In genomic region chr15:101135532-101136166, GRCh38 we compare ENCODE assay signal across 10 cellular contexts.
DNase-seq lines count a peak whose midpoint lies in the region; ATAC-seq and TF ChIP-seq lines count a peak whose summit lies in the region.
"Had no signal": no experiment of that assay in that cellular context is flagged by ENCODE, and none has a peak within 500 bp of the region (broad histone marks: within the 10 kb centered on the region; RNA-seq: fewer than 3 reads in every experiment).

No MANE protein-coding gene starts in this region.

- H3K27ac ChIP-seq in tibial nerve, result no peak overlapping the region
- H3K27ac ChIP-seq: WERI-Rb-1 had no signal

- ATAC-seq in GM18858 (IDR thresholded peaks at IDR 0.05; ENCODE audit: unreplicated experiment), result peak; percentile 71
- peak; percentile 69 for ATAC-seq in GM21529 (IDR thresholded peaks at IDR 0.05; ENCODE audit: unreplicated experiment)
- ATAC-seq in HG03469 (IDR thresholded peaks at IDR 0.05; ENCODE audit: unreplicated experiment), result peak; percentile 42
- peak; percentile 70 to 87 for ATAC-seq in naive B cell (ENCODE audit: low read depth in 2 of 2)

- peaks cover 0 to 6% (median 0%) of the 10 kb centered on the region in 4 donors for H3K9me3 ChIP-seq in tibial nerve

- TF ChIP-seq POLR2A in tibial nerve (IDR thresholded peaks at IDR 0.05), result no peak

- H3K4me1 ChIP-seq in tibial nerve, result no peaks in the 10 kb centered on the region

- H3K4me3 Mint-ChIP-seq in naive B cell (peak overlapping the region in 7 of 8 donors; percentile 48 to 80 (median 77)), osteocyte (ENCODE audit: unreplicated experiment) (no peak overlapping the region)

- WGBS in tibial nerve, 2 donors, result 77 to 88% methylated on average over 14 of the region's 14 CpGs

- peaks cover 0 to 6% (median 5%) of the 10 kb centered on the region in 7 donors for H3K9me3 Mint-ChIP-seq in naive B cell
- no peaks in the 10 kb centered on the region for H3K9me3 Mint-ChIP-seq in osteocyte (ENCODE audit: unreplicated experiment)

- no peaks in the 10 kb centered on the region for H3K27me3 ChIP-seq in tibial nerve

- H3K4me3 ChIP-seq in tibial nerve, result no peak overlapping the region

- no peaks in the 10 kb centered on the region for H3K36me3 Mint-ChIP-seq in naive B cell
- no peaks in the 10 kb centered on the region for H3K36me3 Mint-ChIP-seq in osteocyte (ENCODE audit: unreplicated experiment)

- TF ChIP-seq CTCF in tibial nerve (IDR thresholded peaks at IDR 0.05) (no peak), osteocyte (IDR thresholded peaks at IDR 0.05) (no peak)

- peak; percentile 41 for DNase-seq in naive B cell
- no peak for DNase-seq in tibial nerve (ENCODE audit: low spot score in 2 of 2)
- DNase-seq in NCI-H524 (lab: John Stamatoyannopoulos, UW), result no peak
- DNase-seq in osteocyte (ENCODE audit: extremely low spot score, unreplicated experiment), result no peak
- no peak for DNase-seq in stimulated activated naive CD4-positive, alpha-beta T cell (lab: John Stamatoyannopoulos, UW)
- DNase-seq: small intestine, WERI-Rb-1 had no signal

- no peak for TF ChIP-seq EP300 in tibial nerve (IDR thresholded peaks at IDR 0.05)

- peak overlapping the region; percentile 42 to 89 (median 65) for H3K27ac Mint-ChIP-seq in naive B cell
- H3K27ac Mint-ChIP-seq in osteocyte (ENCODE audit: unreplicated experiment), result no peak overlapping the region

- H3K4me1 Mint-ChIP-seq in naive B cell, result peaks cover 45 to 70% (median 60%) of the 10 kb centered on the region in 3 donors
- H3K4me1 Mint-ChIP-seq in osteocyte (ENCODE audit: unreplicated experiment), result peaks cover 25% of the 10 kb centered on the region

- no peaks in the 10 kb centered on the region for H3K27me3 Mint-ChIP-seq in naive B cell
- no peaks in the 10 kb centered on the region for H3K27me3 Mint-ChIP-seq in osteocyte (ENCODE audit: unreplicated experiment)

- H3K36me3 ChIP-seq in tibial nerve, result no peaks in the 10 kb centered on the region
- H3K36me3 ChIP-seq: WERI-Rb-1 had no signal
